In the genomic region with DNA sequence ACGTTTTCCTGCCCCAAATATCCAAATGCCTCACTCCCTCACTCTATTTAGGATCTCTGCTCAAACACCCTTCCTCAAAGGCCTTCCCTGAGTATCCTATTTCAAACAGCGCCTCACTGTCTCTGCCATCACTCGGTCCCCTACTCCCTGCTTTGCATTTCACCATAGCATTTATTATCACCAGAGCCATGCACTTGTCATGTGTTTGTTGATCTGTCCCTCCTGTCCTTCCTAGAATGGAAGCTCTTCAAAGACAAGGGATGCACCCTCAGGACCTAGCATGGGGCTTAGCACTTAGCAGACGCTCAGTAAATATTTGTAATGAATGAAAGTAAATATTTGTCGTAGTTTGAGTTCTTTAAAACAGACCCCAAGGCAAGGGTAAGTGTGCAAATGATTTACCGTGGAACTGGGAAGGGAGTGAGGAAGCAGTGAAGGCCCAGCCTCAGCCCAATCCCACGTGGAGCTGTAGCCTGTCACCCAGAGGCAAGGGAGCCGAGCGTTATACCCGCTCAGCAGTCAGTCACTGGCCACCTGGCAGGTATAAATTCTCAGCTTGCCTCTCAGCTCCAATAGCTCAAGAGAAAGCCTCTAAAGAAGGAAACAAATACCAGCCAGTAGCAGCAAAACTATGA, we compare ENCODE assay signal across 19 cellular contexts.
"Had no signal": no experiment of that assay in that cellular context is flagged by ENCODE, and none has a peak within 500 bp of the region (broad histone marks: within the 10 kb centered on the region; RNA-seq: fewer than 3 reads in every experiment).

No MANE protein-coding gene starts in this region.

- H3K9me3 Mint-ChIP-seq: activated naive CD4-positive, alpha-beta T cell treated with anti-CD3 and anti-CD28 coated beads, Interleukin-2, amount 50 U/mL, for 72 hours; activated T-helper 1 cell treated with anti-CD3 and anti-CD28 coated beads, Interleukin-12 subunit alpha, Interleukin-12 subunit beta, Interleukin-2, Interleukin-4 antibody, amounts not matched to agents 30 ng/mL and 10 ng/mL and 1 ng/mL, durations not matched to agents 14 hours and 24 hours and 36 hours; naive thymus-derived CD4-positive, alpha-beta T cell; stimulated activated memory B cell treated with anti-CD40 and anti-IgM and Interleukin-4, amounts not matched to agents 10 μg/mL and 1 μg/mL and 100 μg/mL, for 72 hours; type B pancreatic cell had no signal

- H3K9me3 ChIP-seq: adrenal gland, breast epithelium, testis had no signal

- H3K27me3 ChIP-seq: adrenal gland, breast epithelium, testis had no signal

- H3K36me3 ChIP-seq: adrenal gland, breast epithelium had no signal

- H2AFZ ChIP-seq: parathyroid adenoma had no signal

- H3K27ac ChIP-seq: adrenal gland, breast epithelium, parathyroid adenoma, testis had no signal

- H3K4me3 Mint-ChIP-seq: activated T-helper 1 cell treated with anti-CD3 and anti-CD28 coated beads, Interleukin-12 subunit alpha, Interleukin-12 subunit beta, Interleukin-2, Interleukin-4 antibody, amounts not matched to agents 30 ng/mL and 10 ng/mL and 1 ng/mL, durations not matched to agents 14 hours and 24 hours and 36 hours; naive thymus-derived CD4-positive, alpha-beta T cell; stimulated activated memory B cell treated with anti-CD40 and anti-IgM and Interleukin-4, amounts not matched to agents 10 μg/mL and 1 μg/mL and 100 μg/mL, for 72 hours; type B pancreatic cell had no signal

- ATAC-seq: activated CD4-positive, CD25-positive, alpha-beta regulatory T cell treated with anti-CD3 and anti-CD28 coated beads, Interleukin-2, amount 50 U/mL, for 24 hours; activated naive CD4-positive, alpha-beta T cell treated with anti-CD3 and anti-CD28 coated beads, Interleukin-2, amount 50 U/mL, for 72 hours; naive thymus-derived CD4-positive, alpha-beta T cell; sciatic nerve; stimulated activated memory B cell treated with anti-CD40 and anti-IgM and Interleukin-4, amounts not matched to agents 10 μg/mL and 1 μg/mL and 100 μg/mL, for 72 hours had no signal

- H3K27ac Mint-ChIP-seq: activated naive CD4-positive, alpha-beta T cell treated with anti-CD3 and anti-CD28 coated beads, Interleukin-2, amount 50 U/mL, for 72 hours; activated T-helper 1 cell treated with anti-CD3 and anti-CD28 coated beads, Interleukin-12 subunit alpha, Interleukin-12 subunit beta, Interleukin-2, Interleukin-4 antibody, amounts not matched to agents 30 ng/mL and 10 ng/mL and 1 ng/mL, durations not matched to agents 14 hours and 24 hours and 36 hours; naive thymus-derived CD4-positive, alpha-beta T cell; stimulated activated memory B cell treated with anti-CD40 and anti-IgM and Interleukin-4, amounts not matched to agents 10 μg/mL and 1 μg/mL and 100 μg/mL, for 72 hours; type B pancreatic cell had no signal

- H3K4me1 Mint-ChIP-seq: stimulated activated memory B cell treated with anti-CD40 and anti-IgM and Interleukin-4, amounts not matched to agents 10 μg/mL and 1 μg/mL and 100 μg/mL, for 72 hours had no signal

- H3K79me2 ChIP-seq: parathyroid adenoma had no signal

- DNase-seq: activated gamma-delta T cell treated with Interleukin-2 at 50 U/mL for 16 hours; activated T-cell treated with anti-CD3 and anti-CD28 coated beads for 4 hours; adrenal gland; cortex of kidney; head of caudate nucleus; mesenchymal stem cell; naive thymus-derived CD4-positive, alpha-beta T cell; stimulated activated CD4-positive, alpha-beta T cell treated with anti-CD3 and anti-CD28 coated beads, Interleukin-4, amount 100 ng/mL, for 1 hour; T-helper 9 cell; testis had no signal

- H3K36me3 Mint-ChIP-seq: activated naive CD4-positive, alpha-beta T cell treated with anti-CD3 and anti-CD28 coated beads, Interleukin-2, amount 50 U/mL, for 72 hours; stimulated activated memory B cell treated with anti-CD40 and anti-IgM and Interleukin-4, amounts not matched to agents 10 μg/mL and 1 μg/mL and 100 μg/mL, for 72 hours; type B pancreatic cell had no signal

- H3K4me1 ChIP-seq: adrenal gland, breast epithelium, parathyroid adenoma, testis had no signal

- H3K4me3 ChIP-seq: adrenal gland, breast epithelium, smooth muscle cell, testis had no signal

- H3K4me2 ChIP-seq: smooth muscle cell had no signal
